ENCODE assay signal across 1 cellular context in the genomic region with DNA sequence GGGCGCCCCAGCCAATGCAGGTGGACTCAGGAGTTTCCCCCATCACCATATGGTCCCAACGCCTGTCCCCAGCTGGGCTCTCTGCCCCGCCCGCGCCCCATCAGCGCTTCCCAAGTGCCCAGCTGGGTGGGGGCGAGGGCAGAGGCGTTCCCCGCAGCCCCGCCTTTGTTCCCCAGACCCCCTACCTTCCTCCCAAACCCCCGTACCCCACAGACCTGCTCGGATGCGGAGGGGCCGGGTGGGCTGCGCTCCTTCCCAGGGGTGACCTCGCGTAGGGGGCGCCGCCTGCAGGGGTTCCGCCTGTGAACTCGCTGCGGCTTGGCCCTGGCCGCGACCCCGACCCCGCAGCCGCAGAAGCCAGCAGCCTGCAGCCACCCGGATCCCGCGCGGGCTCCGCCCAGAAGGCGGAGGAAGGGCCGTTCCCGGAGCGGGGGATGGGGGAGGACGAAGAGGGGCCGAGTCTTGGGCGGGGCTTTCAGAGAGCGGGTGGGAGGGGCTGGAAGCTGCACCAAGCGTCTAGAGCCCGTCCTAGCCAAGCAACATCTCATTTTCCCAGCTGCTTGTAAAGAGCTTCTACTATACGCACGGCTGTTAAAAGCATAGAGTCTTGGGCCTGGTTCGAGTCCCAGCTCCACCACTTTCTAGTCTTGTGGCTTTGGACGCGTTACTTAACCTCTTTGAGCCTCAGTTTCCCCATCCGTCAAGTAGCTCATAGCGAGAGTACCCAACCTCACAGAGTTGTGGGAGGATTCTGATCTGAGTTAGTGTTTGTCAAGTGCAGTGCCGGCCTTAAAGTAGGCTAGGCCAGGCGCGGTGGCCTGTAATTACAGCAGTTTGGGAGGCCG.
TF ChIP-seq lines count a peak whose summit lies in the region.

A gene with protein sequence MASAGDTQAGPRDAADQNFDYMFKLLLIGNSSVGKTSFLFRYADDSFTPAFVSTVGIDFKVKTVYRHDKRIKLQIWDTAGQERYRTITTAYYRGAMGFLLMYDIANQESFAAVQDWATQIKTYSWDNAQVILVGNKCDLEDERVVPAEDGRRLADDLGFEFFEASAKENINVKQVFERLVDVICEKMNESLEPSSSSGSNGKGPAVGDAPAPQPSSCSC (minus strand): TSS at position 404 of the 845 bp plus-strand sequence. CDS start 2,258 bp downstream, outside the sequence.

TF ChIP-seq in HepG2, 621 proteins besides CTCF, POLR2A, EP300 and RAD21 (continued from another document):
- TF ChIP-seq, protein P1, sequence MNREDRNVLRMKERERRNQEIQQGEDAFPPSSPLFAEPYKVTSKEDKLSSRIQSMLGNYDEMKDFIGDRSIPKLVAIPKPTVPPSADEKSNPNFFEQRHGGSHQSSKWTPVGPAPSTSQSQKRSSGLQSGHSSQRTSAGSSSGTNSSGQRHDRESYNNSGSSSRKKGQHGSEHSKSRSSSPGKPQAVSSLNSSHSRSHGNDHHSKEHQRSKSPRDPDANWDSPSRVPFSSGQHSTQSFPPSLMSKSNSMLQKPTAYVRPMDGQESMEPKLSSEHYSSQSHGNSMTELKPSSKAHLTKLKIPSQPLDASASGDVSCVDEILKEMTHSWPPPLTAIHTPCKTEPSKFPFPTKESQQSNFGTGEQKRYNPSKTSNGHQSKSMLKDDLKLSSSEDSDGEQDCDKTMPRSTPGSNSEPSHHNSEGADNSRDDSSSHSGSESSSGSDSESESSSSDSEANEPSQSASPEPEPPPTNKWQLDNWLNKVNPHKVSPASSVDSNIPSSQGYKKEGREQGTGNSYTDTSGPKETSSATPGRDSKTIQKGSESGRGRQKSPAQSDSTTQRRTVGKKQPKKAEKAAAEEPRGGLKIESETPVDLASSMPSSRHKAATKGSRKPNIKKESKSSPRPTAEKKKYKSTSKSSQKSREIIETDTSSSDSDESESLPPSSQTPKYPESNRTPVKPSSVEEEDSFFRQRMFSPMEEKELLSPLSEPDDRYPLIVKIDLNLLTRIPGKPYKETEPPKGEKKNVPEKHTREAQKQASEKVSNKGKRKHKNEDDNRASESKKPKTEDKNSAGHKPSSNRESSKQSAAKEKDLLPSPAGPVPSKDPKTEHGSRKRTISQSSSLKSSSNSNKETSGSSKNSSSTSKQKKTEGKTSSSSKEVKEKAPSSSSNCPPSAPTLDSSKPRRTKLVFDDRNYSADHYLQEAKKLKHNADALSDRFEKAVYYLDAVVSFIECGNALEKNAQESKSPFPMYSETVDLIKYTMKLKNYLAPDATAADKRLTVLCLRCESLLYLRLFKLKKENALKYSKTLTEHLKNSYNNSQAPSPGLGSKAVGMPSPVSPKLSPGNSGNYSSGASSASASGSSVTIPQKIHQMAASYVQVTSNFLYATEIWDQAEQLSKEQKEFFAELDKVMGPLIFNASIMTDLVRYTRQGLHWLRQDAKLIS (CRISPR knock-in tag; IDR thresholded peaks at IDR 0.05) = no peak
- TF ChIP-seq, protein P2, sequence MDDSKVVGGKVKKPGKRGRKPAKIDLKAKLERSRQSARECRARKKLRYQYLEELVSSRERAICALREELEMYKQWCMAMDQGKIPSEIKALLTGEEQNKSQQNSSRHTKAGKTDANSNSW (CRISPR knock-in tag; IDR thresholded peaks at IDR 0.05; ENCODE audit: borderline replicate concordance) = no peak
- no peak for TF ChIP-seq ZIK1 (CRISPR knock-in tag; IDR thresholded peaks at IDR 0.05; ENCODE audit: borderline replicate concordance, low read depth)
- TF ChIP-seq U2AF2 (IDR thresholded peaks at IDR 0.05; ENCODE audit: low read depth, low read length) = no peak
- TF ChIP-seq KDM4B (CRISPR knock-in tag; IDR thresholded peaks at IDR 0.05) = no peak
- no peak for TF ChIP-seq ASH2L (IDR thresholded peaks at IDR 0.05; ENCODE audit: insufficient read length, low read depth, low read length)
- TF ChIP-seq HOXA5 (CRISPR knock-in tag; IDR thresholded peaks at IDR 0.05) = peak; percentile 46; the same call in 1 of the 2 replicates
- TF ChIP-seq, protein P3, sequence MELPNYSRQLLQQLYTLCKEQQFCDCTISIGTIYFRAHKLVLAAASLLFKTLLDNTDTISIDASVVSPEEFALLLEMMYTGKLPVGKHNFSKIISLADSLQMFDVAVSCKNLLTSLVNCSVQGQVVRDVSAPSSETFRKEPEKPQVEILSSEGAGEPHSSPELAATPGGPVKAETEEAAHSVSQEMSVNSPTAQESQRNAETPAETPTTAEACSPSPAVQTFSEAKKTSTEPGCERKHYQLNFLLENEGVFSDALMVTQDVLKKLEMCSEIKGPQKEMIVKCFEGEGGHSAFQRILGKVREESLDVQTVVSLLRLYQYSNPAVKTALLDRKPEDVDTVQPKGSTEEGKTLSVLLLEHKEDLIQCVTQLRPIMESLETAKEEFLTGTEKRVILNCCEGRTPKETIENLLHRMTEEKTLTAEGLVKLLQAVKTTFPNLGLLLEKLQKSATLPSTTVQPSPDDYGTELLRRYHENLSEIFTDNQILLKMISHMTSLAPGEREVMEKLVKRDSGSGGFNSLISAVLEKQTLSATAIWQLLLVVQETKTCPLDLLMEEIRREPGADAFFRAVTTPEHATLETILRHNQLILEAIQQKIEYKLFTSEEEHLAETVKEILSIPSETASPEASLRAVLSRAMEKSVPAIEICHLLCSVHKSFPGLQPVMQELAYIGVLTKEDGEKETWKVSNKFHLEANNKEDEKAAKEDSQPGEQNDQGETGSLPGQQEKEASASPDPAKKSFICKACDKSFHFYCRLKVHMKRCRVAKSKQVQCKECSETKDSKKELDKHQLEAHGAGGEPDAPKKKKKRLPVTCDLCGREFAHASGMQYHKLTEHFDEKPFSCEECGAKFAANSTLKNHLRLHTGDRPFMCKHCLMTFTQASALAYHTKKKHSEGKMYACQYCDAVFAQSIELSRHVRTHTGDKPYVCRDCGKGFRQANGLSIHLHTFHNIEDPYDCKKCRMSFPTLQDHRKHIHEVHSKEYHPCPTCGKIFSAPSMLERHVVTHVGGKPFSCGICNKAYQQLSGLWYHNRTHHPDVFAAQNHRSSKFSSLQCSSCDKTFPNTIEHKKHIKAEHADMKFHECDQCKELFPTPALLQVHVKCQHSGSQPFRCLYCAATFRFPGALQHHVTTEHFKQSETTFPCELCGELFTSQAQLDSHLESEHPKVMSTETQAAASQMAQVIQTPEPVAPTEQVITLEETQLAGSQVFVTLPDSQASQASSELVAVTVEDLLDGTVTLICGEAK (IDR thresholded peaks at IDR 0.05) = no peak
- TF ChIP-seq, protein P3 (CRISPR knock-in tag; IDR thresholded peaks at IDR 0.05) = no peak
- no peak; the same call in 1 of the 2 replicates for TF ChIP-seq ZFP91 (CRISPR knock-in tag; IDR thresholded peaks at IDR 0.05; ENCODE audit: borderline replicate concordance)
- TF ChIP-seq, protein P4, sequence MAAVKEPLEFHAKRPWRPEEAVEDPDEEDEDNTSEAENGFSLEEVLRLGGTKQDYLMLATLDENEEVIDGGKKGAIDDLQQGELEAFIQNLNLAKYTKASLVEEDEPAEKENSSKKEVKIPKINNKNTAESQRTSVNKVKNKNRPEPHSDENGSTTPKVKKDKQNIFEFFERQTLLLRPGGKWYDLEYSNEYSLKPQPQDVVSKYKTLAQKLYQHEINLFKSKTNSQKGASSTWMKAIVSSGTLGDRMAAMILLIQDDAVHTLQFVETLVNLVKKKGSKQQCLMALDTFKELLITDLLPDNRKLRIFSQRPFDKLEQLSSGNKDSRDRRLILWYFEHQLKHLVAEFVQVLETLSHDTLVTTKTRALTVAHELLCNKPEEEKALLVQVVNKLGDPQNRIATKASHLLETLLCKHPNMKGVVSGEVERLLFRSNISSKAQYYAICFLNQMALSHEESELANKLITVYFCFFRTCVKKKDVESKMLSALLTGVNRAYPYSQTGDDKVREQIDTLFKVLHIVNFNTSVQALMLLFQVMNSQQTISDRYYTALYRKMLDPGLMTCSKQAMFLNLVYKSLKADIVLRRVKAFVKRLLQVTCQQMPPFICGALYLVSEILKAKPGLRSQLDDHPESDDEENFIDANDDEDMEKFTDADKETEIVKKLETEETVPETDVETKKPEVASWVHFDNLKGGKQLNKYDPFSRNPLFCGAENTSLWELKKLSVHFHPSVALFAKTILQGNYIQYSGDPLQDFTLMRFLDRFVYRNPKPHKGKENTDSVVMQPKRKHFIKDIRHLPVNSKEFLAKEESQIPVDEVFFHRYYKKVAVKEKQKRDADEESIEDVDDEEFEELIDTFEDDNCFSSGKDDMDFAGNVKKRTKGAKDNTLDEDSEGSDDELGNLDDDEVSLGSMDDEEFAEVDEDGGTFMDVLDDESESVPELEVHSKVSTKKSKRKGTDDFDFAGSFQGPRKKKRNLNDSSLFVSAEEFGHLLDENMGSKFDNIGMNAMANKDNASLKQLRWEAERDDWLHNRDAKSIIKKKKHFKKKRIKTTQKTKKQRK (IDR thresholded peaks at IDR 0.05; ENCODE audit: low read length) = no peak
- TF ChIP-seq, protein P5, sequence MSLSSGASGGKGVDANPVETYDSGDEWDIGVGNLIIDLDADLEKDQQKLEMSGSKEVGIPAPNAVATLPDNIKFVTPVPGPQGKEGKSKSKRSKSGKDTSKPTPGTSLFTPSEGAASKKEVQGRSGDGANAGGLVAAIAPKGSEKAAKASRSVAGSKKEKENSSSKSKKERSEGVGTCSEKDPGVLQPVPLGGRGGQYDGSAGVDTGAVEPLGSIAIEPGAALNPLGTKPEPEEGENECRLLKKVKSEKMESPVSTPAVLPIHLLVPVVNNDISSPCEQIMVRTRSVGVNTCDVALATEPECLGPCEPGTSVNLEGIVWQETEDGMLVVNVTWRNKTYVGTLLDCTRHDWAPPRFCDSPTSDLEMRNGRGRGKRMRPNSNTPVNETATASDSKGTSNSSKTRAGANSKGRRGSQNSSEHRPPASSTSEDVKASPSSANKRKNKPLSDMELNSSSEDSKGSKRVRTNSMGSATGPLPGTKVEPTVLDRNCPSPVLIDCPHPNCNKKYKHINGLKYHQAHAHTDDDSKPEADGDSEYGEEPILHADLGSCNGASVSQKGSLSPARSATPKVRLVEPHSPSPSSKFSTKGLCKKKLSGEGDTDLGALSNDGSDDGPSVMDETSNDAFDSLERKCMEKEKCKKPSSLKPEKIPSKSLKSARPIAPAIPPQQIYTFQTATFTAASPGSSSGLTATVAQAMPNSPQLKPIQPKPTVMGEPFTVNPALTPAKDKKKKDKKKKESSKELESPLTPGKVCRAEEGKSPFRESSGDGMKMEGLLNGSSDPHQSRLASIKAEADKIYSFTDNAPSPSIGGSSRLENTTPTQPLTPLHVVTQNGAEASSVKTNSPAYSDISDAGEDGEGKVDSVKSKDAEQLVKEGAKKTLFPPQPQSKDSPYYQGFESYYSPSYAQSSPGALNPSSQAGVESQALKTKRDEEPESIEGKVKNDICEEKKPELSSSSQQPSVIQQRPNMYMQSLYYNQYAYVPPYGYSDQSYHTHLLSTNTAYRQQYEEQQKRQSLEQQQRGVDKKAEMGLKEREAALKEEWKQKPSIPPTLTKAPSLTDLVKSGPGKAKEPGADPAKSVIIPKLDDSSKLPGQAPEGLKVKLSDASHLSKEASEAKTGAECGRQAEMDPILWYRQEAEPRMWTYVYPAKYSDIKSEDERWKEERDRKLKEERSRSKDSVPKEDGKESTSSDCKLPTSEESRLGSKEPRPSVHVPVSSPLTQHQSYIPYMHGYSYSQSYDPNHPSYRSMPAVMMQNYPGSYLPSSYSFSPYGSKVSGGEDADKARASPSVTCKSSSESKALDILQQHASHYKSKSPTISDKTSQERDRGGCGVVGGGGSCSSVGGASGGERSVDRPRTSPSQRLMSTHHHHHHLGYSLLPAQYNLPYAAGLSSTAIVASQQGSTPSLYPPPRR (CRISPR knock-in tag; IDR thresholded peaks at IDR 0.05; ENCODE audit: borderline replicate concordance) = no peak
- no peak for TF ChIP-seq ZNF292 (CRISPR knock-in tag; IDR thresholded peaks at IDR 0.05; ENCODE audit: borderline replicate concordance, low read depth)
- TF ChIP-seq ZNF547 (CRISPR knock-in tag; IDR thresholded peaks at IDR 0.05) = peak; percentile 71; the same call in 1 of the 2 replicates
- TF ChIP-seq ZFP37 (CRISPR knock-in tag; IDR thresholded peaks at IDR 0.05; ENCODE audit: borderline replicate concordance) = no peak
- no peak for TF ChIP-seq ZNF160 (CRISPR knock-in tag; IDR thresholded peaks at IDR 0.05)
- 0 out of 2 replicates have a peak, but pooled peaks have one; percentile 44 for TF ChIP-seq ZNF274 (CRISPR knock-in tag; IDR thresholded peaks at IDR 0.05)
